8 cellular contexts compared by ENCODE assay signal in the genomic region with DNA sequence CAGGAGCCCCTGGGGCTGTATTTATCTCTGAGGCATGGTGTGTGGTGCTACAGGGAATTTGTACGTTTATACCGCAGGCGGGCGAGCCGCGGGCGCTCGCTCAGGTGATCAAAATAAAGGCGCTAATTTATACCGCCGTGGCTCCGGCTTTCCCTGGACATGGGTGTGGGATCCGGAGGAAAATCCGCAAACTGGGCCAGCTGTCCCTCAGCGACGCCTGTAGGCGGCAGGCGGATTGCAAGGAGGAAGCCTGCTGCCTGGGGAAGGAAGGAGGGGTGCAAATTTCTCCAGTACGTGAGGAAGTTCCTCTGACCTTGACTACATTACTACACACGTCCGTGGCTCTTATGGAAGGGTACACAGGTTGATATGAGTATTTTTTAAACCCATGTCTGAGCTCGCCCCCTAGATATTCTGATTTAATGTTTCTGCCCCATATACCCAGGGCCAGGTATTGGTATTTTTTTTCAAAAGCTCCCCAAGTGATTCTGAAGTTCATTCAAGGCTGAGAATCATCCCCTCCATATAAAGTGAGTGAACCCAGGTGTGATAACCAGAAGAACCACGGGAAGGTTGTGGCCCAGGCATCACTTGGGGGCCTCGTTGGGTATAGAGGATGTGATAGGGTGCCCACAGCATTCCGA. TPM values are rescaled to one million over a fixed set of nuclear protein-coding genes. Genes with fewer than 3 reads are reported as not detected.
DNase-seq lines count a peak whose midpoint lies in the region; ATAC-seq and TF ChIP-seq lines count a peak whose summit lies in the region.

No MANE protein-coding gene starts in this region.

- H3K4me3 Mint-ChIP-seq in activated T-helper 1 cell treated with anti-CD3 and anti-CD28 coated beads, Interleukin-12 subunit alpha, Interleukin-12 subunit beta, Interleukin-2, Interleukin-4 antibody, amounts not matched to agents 30 ng/mL and 10 ng/mL and 1 ng/mL, durations not matched to agents 14 hours and 24 hours and 36 hours = no peak overlapping the region

- H3K36me3 Mint-ChIP-seq in activated T-helper 1 cell treated with anti-CD3 and anti-CD28 coated beads, Interleukin-12 subunit alpha, Interleukin-12 subunit beta, Interleukin-2, Interleukin-4 antibody, amounts not matched to agents 30 ng/mL and 10 ng/mL and 1 ng/mL, durations not matched to agents 14 hours and 24 hours and 36 hours (ENCODE audit: low read depth) = no peaks in the 10 kb centered on the region

- CTCF ChIA-PET in HEK293 (lab: Yijun Ruan, JAX) = interaction anchor here (0.6 to 3.2 kb wide), 17 partner anchors 8 to 1775 kb away, joined by 3 to 48 read pairs (median 4); partner anchors contain the start of genes KCNC1 and OTOG

- H3K27ac ChIP-seq in HEK293 (ENCODE audit: extremely low read depth, low read depth, low read length) = no peak overlapping the region
- no peak overlapping the region for H3K27ac ChIP-seq in gastroesophageal sphincter

- no peaks in the 10 kb centered on the region for H3K36me3 ChIP-seq in HEK293 (ENCODE audit: control insufficient read depth in 2 of 2, insufficient read depth in 1 of 2, low read length in 2 of 2)
- H3K36me3 ChIP-seq in gastroesophageal sphincter = no peaks in the 10 kb centered on the region

- H3K9me3 ChIP-seq in HEK293 (ENCODE audit: control insufficient read depth, insufficient read depth, low read depth, low read length) (no peaks in the 10 kb centered on the region), gastroesophageal sphincter (no peaks in the 10 kb centered on the region)

- ATAC-seq in GM18861 (IDR thresholded peaks at IDR 0.05; ENCODE audit: unreplicated experiment) = no peak
- ATAC-seq in gastroesophageal sphincter = no peak

- peak overlapping the region; percentile 13 for H3K27ac Mint-ChIP-seq in activated T-helper 1 cell treated with anti-CD3 and anti-CD28 coated beads, Interleukin-12 subunit alpha, Interleukin-12 subunit beta, Interleukin-2, Interleukin-4 antibody, amounts not matched to agents 30 ng/mL and 10 ng/mL and 1 ng/mL, durations not matched to agents 14 hours and 24 hours and 36 hours

- TF ChIP-seq CTCF in AG10803 (conservative IDR thresholded peaks at IDR 0.05; ENCODE audit: low read length) (peak; percentile 57), HEK293 (tag by site-specific recombination; IDR thresholded peaks at IDR 0.05) (peak; percentile 35; the same call in 1 of the 2 replicates), gastroesophageal sphincter (IDR thresholded peaks at IDR 0.05) (no peak)

- WGBS in gastroesophageal sphincter (ENCODE audit: low coverage in 1 of 2), 2 donors = 11 to 19% methylated on average over 9 to 22 of the region's 25 CpGs

- no peaks in the 10 kb centered on the region for H3K9me3 Mint-ChIP-seq in activated T-helper 1 cell treated with anti-CD3 and anti-CD28 coated beads, Interleukin-12 subunit alpha, Interleukin-12 subunit beta, Interleukin-2, Interleukin-4 antibody, amounts not matched to agents 30 ng/mL and 10 ng/mL and 1 ng/mL, durations not matched to agents 14 hours and 24 hours and 36 hours

- no peak for TF ChIP-seq POLR2A in gastroesophageal sphincter (IDR thresholded peaks at IDR 0.05)

- intact Hi-C loops in activated T-helper 1 cell treated with anti-CD3 and anti-CD28 coated beads, Interleukin-12 subunit alpha, Interleukin-12 subunit beta, Interleukin-2, Interleukin-4 antibody, amounts not matched to agents 30 ng/mL and 10 ng/mL and 1 ng/mL, durations not matched to agents 14 hours and 24 hours and 36 hours (cut with micrococcal nuclease) = loop anchor here (2.0 kb wide), 1 partner anchor 1109 kb away; no protein-coding TSS in a partner anchor

- H3K4me3 ChIP-seq in AG10803 (ENCODE audit: low read length) = no peak overlapping the region
- H3K4me3 ChIP-seq in HEK293 (ENCODE audit: low read depth, low read length) = no peak overlapping the region
- no peak overlapping the region for H3K4me3 ChIP-seq in gastroesophageal sphincter

- POLR2A ChIA-PET in HEK293 (lab: Yijun Ruan, JAX) = interaction anchor here (0.5 kb wide), 1 partner anchor 148 kb away, joined by 3 read pairs; no protein-coding TSS in a partner anchor

- peaks cover 84% of the 10 kb centered on the region for H3K27me3 ChIP-seq in gastroesophageal sphincter

- H3K27me3 Mint-ChIP-seq in activated T-helper 1 cell treated with anti-CD3 and anti-CD28 coated beads, Interleukin-12 subunit alpha, Interleukin-12 subunit beta, Interleukin-2, Interleukin-4 antibody, amounts not matched to agents 30 ng/mL and 10 ng/mL and 1 ng/mL, durations not matched to agents 14 hours and 24 hours and 36 hours (ENCODE audit: insufficient read depth) = peaks cover 33% of the 10 kb centered on the region

- no peaks in the 10 kb centered on the region for H3K4me1 Mint-ChIP-seq in activated T-helper 1 cell treated with anti-CD3 and anti-CD28 coated beads, Interleukin-12 subunit alpha, Interleukin-12 subunit beta, Interleukin-2, Interleukin-4 antibody, amounts not matched to agents 30 ng/mL and 10 ng/mL and 1 ng/mL, durations not matched to agents 14 hours and 24 hours and 36 hours (ENCODE audit: low read depth)

- no peaks in the 10 kb centered on the region for H3K4me1 ChIP-seq in HEK293 (ENCODE audit: control insufficient read depth, insufficient read depth, low read length)
- peaks cover 0 to 35% (median 9%) of the 10 kb centered on the region in 3 donors for H3K4me1 ChIP-seq in gastroesophageal sphincter

- TF ChIP-seq EP300 in gastroesophageal sphincter (IDR thresholded peaks at IDR 0.05) = no peak

- no peak for DNase-seq in AG10803 (ENCODE audit: low read depth)
- no peak for DNase-seq in activated T-helper 1 cell treated with anti-CD3 and anti-CD28 coated beads, Interleukin-12 subunit alpha, Interleukin-12 subunit beta, Interleukin-2, Interleukin-4 antibody, amounts not matched to agents 30 ng/mL and 10 ng/mL and 1 ng/mL, durations not matched to agents 14 hours and 24 hours and 36 hours (ENCODE audit: low spot score)
- DNase-seq in left kidney (ENCODE audit: low read depth, low spot score) = peak; percentile 36
- no peak for DNase-seq in pons (ENCODE audit: low spot score)
- no peak for DNase-seq in stimulated activated CD4-positive, alpha-beta T cell treated with anti-CD3 and anti-CD28 coated beads, Interleukin-1b, Interleukin-23, amount 100 ng/mL, for 48 hours

TF ChIP-seq in HEK293, 187 proteins besides CTCF, POLR2A, EP300 and RAD21:
- TF ChIP-seq SALL2 (tag by site-specific recombination; IDR thresholded peaks at IDR 0.05; ENCODE audit: borderline replicate concordance) (no peak), ZNF776 (tag by site-specific recombination; IDR thresholded peaks at IDR 0.05; ENCODE audit: borderline replicate concordance) (no peak), ZNF121 (tag by site-specific recombination; IDR thresholded peaks at IDR 0.05) (peak; percentile 67; the same call in 1 of the 2 replicates), ZBTB6 (tag by site-specific recombination; IDR thresholded peaks at IDR 0.05) (no peak), IKZF3 (tag by site-specific recombination; IDR thresholded peaks at IDR 0.05) (peak; percentile 69), ZNF2 (tag by site-specific recombination; IDR thresholded peaks at IDR 0.05) (peak; percentile 77), HOXA7 (CRISPR knock-in tag; IDR thresholded peaks at IDR 0.05; ENCODE audit: borderline replicate concordance) (no peak), ZNF350 (tag by site-specific recombination; IDR thresholded peaks at IDR 0.05) (no peak)
- TF ChIP-seq, protein P1, sequence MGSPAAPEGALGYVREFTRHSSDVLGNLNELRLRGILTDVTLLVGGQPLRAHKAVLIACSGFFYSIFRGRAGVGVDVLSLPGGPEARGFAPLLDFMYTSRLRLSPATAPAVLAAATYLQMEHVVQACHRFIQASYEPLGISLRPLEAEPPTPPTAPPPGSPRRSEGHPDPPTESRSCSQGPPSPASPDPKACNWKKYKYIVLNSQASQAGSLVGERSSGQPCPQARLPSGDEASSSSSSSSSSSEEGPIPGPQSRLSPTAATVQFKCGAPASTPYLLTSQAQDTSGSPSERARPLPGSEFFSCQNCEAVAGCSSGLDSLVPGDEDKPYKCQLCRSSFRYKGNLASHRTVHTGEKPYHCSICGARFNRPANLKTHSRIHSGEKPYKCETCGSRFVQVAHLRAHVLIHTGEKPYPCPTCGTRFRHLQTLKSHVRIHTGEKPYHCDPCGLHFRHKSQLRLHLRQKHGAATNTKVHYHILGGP (tag by site-specific recombination; IDR thresholded peaks at IDR 0.05) = no peak

RNA-seq across cellular contexts. Expression of gene MYOD1, which starts 2.8 kb away (rescaled TPM):
- total RNA-seq in activated T-helper 1 cell treated with anti-CD3 and anti-CD28 coated beads, Interleukin-12 subunit alpha, Interleukin-12 subunit beta, Interleukin-2, Interleukin-4 antibody, amounts not matched to agents 30 ng/mL and 10 ng/mL and 1 ng/mL, durations not matched to agents 14 hours and 24 hours and 36 hours = not detected in 2 replicates
- total RNA-seq in gastroesophageal sphincter = not detected

RNA-seq across cellular contexts. Expression of gene KCNC1, which starts 12.5 kb away (rescaled TPM):
- not detected in 2 replicates for total RNA-seq in activated T-helper 1 cell treated with anti-CD3 and anti-CD28 coated beads, Interleukin-12 subunit alpha, Interleukin-12 subunit beta, Interleukin-2, Interleukin-4 antibody, amounts not matched to agents 30 ng/mL and 10 ng/mL and 1 ng/mL, durations not matched to agents 14 hours and 24 hours and 36 hours
- under 1 TPM in 2 of 4 donors, not detected in 2; 0.27 to 0.77 TPM for total RNA-seq in gastroesophageal sphincter

Comparison
In these comparisons a context has a peak if more than half of its experiments do, and no peak if none do; other contexts are left out.
1. CTCF ChIP-seq: peak in AG10803 (single experiment) and HEK293 (single experiment); none in gastroesophageal sphincter (0 of 4).